Comparison of ENCODE assay signal across 16 cellular contexts in genomic region chr22:42184852-42185251, GRCh38. TPM values are rescaled to one million over a fixed set of nuclear protein-coding genes. Genes with fewer than 3 reads are reported as not detected.
"Had no signal": no experiment of that assay in that cellular context is flagged by ENCODE, and none has a peak within 500 bp of the region (broad histone marks: within the 10 kb centered on the region; RNA-seq: fewer than 3 reads in every experiment).

No MANE protein-coding gene starts in this region.

- H3K9me3 ChIP-seq: psoas muscle, thyroid gland had no signal

- H3K9me3 Mint-ChIP-seq: dendritic cell treated with granulocyte-macrophage colony-stimulating factor and Interleukin-4, amounts not matched to agents 40 ng/mL and 50 ng/mL, for 4 days; nephron; T-helper 1 cell treated with Interleukin-12 subunit alpha and Interleukin-12 subunit beta and Interleukin-4 antibody, amounts not matched to agents 30 μg/mL and 1 μg/mL, for 36 hours had no signal

- H3K27me3 ChIP-seq: brain microvascular endothelial cell, hepatocyte, thyroid gland had no signal

- H3K27ac Mint-ChIP-seq: dendritic cell treated with granulocyte-macrophage colony-stimulating factor and Interleukin-4, amounts not matched to agents 40 ng/mL and 50 ng/mL, for 4 days; nephron; T-helper 1 cell treated with Interleukin-12 subunit alpha and Interleukin-12 subunit beta and Interleukin-4 antibody, amounts not matched to agents 30 μg/mL and 1 μg/mL, for 36 hours had no signal

- H3K36me3 ChIP-seq: brain microvascular endothelial cell, thyroid gland had no signal

- H3K27me3 Mint-ChIP-seq: activated naive CD8-positive, alpha-beta T cell; dendritic cell treated with granulocyte-macrophage colony-stimulating factor and Interleukin-4, amounts not matched to agents 40 ng/mL and 50 ng/mL, for 4 days had no signal

- H3K27ac ChIP-seq: brain microvascular endothelial cell, psoas muscle, thyroid gland had no signal

- H3K4me3 ChIP-seq: hepatocyte, psoas muscle, thyroid gland had no signal

- DNase-seq: activated CD4-positive, alpha-beta T cell treated with anti-CD3 and anti-CD28 coated beads for 1 hour; brain microvascular endothelial cell; cerebellar nuclear complex; kidney; left ventricle myocardium superior; mesendoderm; occipital lobe; psoas muscle; stimulated activated CD4-positive, alpha-beta T cell treated with anti-CD3 and anti-CD28 coated beads, Interleukin-12 subunit alpha, Interleukin-12 subunit beta, amount 100 ng/mL, for 4 hours; thyroid gland had no signal

- H3K4me3 Mint-ChIP-seq: activated naive CD8-positive, alpha-beta T cell; dendritic cell treated with granulocyte-macrophage colony-stimulating factor and Interleukin-4, amounts not matched to agents 40 ng/mL and 50 ng/mL, for 4 days; nephron; T-helper 1 cell treated with Interleukin-12 subunit alpha and Interleukin-12 subunit beta and Interleukin-4 antibody, amounts not matched to agents 30 μg/mL and 1 μg/mL, for 36 hours had no signal

- ATAC-seq: left ventricle myocardium superior, psoas muscle, sciatic nerve had no signal

RNA-seq across cellular contexts. Expression of gene CYP2D6, which starts 54.2 kb away (rescaled TPM):
- total RNA-seq: left ventricle myocardium superior had no signal
